ENCODE assay signal across 21 cellular contexts in genomic region chr1:196438324-196438723, GRCh38.
DNase-seq lines count a peak whose midpoint lies in the region; ATAC-seq, FAIRE-seq and TF ChIP-seq lines count a peak whose summit lies in the region.
"Had no signal": no experiment of that assay in that cellular context is flagged by ENCODE, and none has a peak within 500 bp of the region (broad histone marks: within the 10 kb centered on the region; RNA-seq: fewer than 3 reads in every experiment).

No MANE protein-coding gene starts in this region.

- H3K9me3 ChIP-seq in astrocyte (ENCODE audit: insufficient read depth, low read depth, low read length) (no peaks in the 10 kb centered on the region), smooth muscle cell (replicated peaks; ENCODE audit: low read depth) (no peaks in the 10 kb centered on the region)
- H3K9me3 ChIP-seq: breast epithelium, prostate gland, SK-N-SH, tibial artery had no signal

- peak; percentile 18 for DNase-seq in NCI-H748 (lab: John Stamatoyannopoulos, UW; ENCODE audit: unreplicated experiment)
- no peak for DNase-seq in NCI-H748 treated with DMSO at 0.1 percent for 48 hours (lab: John Stamatoyannopoulos, UW)
- DNase-seq in astrocyte (ENCODE audit: low read depth) = peak; percentile 30
- peak; percentile 51 for DNase-seq in left kidney (ENCODE audit: low read depth, low spot score)
- DNase-seq in smooth muscle cell (lab: John Stamatoyannopoulos, UW; ENCODE audit: unreplicated experiment) = no peak
- no peak for DNase-seq in hepatic stellate cell (ENCODE audit: low spot score)
- no peak for DNase-seq in GM03348 (ENCODE audit: low spot score)
- DNase-seq: activated naive CD8-positive, alpha-beta T cell treated with anti-CD3 and anti-CD28 coated beads for 36 hours; C1 segment of cervical spinal cord; mammary epithelial cell; MM.1S; naive thymus-derived CD8-positive, alpha-beta T cell; NCI-H2029 treated with DMSO at 0.1 percent for 48 hours; NCI-H774; SK-N-SH; tibial artery had no signal

- H3K27me3 ChIP-seq in astrocyte (ENCODE audit: insufficient read depth, low read length) (no peaks in the 10 kb centered on the region), smooth muscle cell (ENCODE audit: low read depth) (no peaks in the 10 kb centered on the region)
- H3K27me3 ChIP-seq: breast epithelium, tibial artery had no signal

- H3K4me2 ChIP-seq in astrocyte (ENCODE audit: low read length) (no peak overlapping the region), smooth muscle cell (peak overlapping the region; percentile 48)
- H3K4me2 ChIP-seq: SK-N-SH had no signal

- H4K20me1 ChIP-seq in astrocyte (ENCODE audit: insufficient read depth, low read length) (no peaks in the 10 kb centered on the region), smooth muscle cell (ENCODE audit: low read depth) (no peaks in the 10 kb centered on the region)

- WGBS in smooth muscle cell (ENCODE audit: low lambda C conversion rate) = 35% methylated on average over 2 of the region's 2 CpGs

- no peak for TF ChIP-seq CTCF in astrocyte (IDR thresholded peaks at IDR 0.05; ENCODE audit: insufficient read depth, low read depth, low read length)
- TF ChIP-seq CTCF in smooth muscle cell (IDR thresholded peaks at IDR 0.05; ENCODE audit: borderline replicate concordance, insufficient read depth, poor library complexity, severe bottlenecking) = no peak

- H3K79me2 ChIP-seq in astrocyte (ENCODE audit: insufficient read depth, low read length) (no peaks in the 10 kb centered on the region), smooth muscle cell (ENCODE audit: low read depth) (no peaks in the 10 kb centered on the region)

- no peak for FAIRE-seq in astrocyte (lab: Jason Lieb, UNC)

- H3K4me3 ChIP-seq in astrocyte (ENCODE audit: insufficient read depth, low read depth, low read length) (no peak overlapping the region), smooth muscle cell (no peak overlapping the region)
- H3K4me3 ChIP-seq: breast epithelium, prostate gland, tibial artery had no signal

- H2AFZ ChIP-seq in astrocyte (ENCODE audit: low read depth, low read length) (no peak overlapping the region), smooth muscle cell (ENCODE audit: low read depth) (no peak overlapping the region)

- no peaks in the 10 kb centered on the region for H3K9me3 Mint-ChIP-seq in astrocyte (ENCODE audit: unreplicated experiment)
- H3K9me3 Mint-ChIP-seq: activated naive CD8-positive, alpha-beta T cell treated with anti-CD3 and anti-CD28 coated beads for 36 hours; activated T-helper 1 cell treated with anti-CD3 and anti-CD28 coated beads, Interleukin-12 subunit alpha, Interleukin-12 subunit beta, Interleukin-2, Interleukin-4 antibody, amounts not matched to agents 30 ng/mL and 10 ng/mL and 1 ng/mL, durations not matched to agents 14 hours and 24 hours and 36 hours had no signal

- no peak overlapping the region for H3K27ac Mint-ChIP-seq in astrocyte (ENCODE audit: unreplicated experiment)
- H3K27ac Mint-ChIP-seq: activated naive CD8-positive, alpha-beta T cell treated with anti-CD3 and anti-CD28 coated beads for 36 hours; activated T-helper 1 cell treated with anti-CD3 and anti-CD28 coated beads, Interleukin-12 subunit alpha, Interleukin-12 subunit beta, Interleukin-2, Interleukin-4 antibody, amounts not matched to agents 30 ng/mL and 10 ng/mL and 1 ng/mL, durations not matched to agents 14 hours and 24 hours and 36 hours; naive thymus-derived CD8-positive, alpha-beta T cell had no signal

- H3K27ac ChIP-seq in astrocyte (ENCODE audit: low read depth, low read length) (no peak overlapping the region), smooth muscle cell (ENCODE audit: low read depth) (no peak overlapping the region)
- H3K27ac ChIP-seq: breast epithelium, prostate gland, tibial artery had no signal

- no peak for ATAC-seq in GM18867 (IDR thresholded peaks at IDR 0.05; ENCODE audit: unreplicated experiment)
- ATAC-seq: activated CD4-positive, CD25-positive, alpha-beta regulatory T cell treated with anti-CD3 and anti-CD28 coated beads, Interleukin-2, amount 50 U/mL, for 24 hours; naive thymus-derived CD8-positive, alpha-beta T cell had no signal

- H3K27me3 Mint-ChIP-seq in astrocyte (ENCODE audit: low read depth, unreplicated experiment) = no peaks in the 10 kb centered on the region
- H3K27me3 Mint-ChIP-seq: activated naive CD8-positive, alpha-beta T cell treated with anti-CD3 and anti-CD28 coated beads for 36 hours; naive thymus-derived CD8-positive, alpha-beta T cell had no signal

- no peak overlapping the region for H3K9ac ChIP-seq in astrocyte (ENCODE audit: low read length)
- no peak overlapping the region for H3K9ac ChIP-seq in smooth muscle cell (ENCODE audit: low read depth)
- H3K9ac ChIP-seq: SK-N-SH had no signal

- H3F3A ChIP-seq in smooth muscle cell (ENCODE audit: low read depth) = no peaks in the 10 kb centered on the region

- H3K4me1 ChIP-seq in astrocyte (ENCODE audit: insufficient read depth, low read length) = no peaks in the 10 kb centered on the region
- H3K4me1 ChIP-seq in smooth muscle cell (ENCODE audit: low read depth) = no peaks in the 10 kb centered on the region
- H3K4me1 ChIP-seq: breast epithelium, prostate gland, tibial artery had no signal

- H3K4me3 Mint-ChIP-seq in astrocyte (ENCODE audit: unreplicated experiment) = no peak overlapping the region
- H3K4me3 Mint-ChIP-seq: activated naive CD8-positive, alpha-beta T cell treated with anti-CD3 and anti-CD28 coated beads for 36 hours; activated T-helper 1 cell treated with anti-CD3 and anti-CD28 coated beads, Interleukin-12 subunit alpha, Interleukin-12 subunit beta, Interleukin-2, Interleukin-4 antibody, amounts not matched to agents 30 ng/mL and 10 ng/mL and 1 ng/mL, durations not matched to agents 14 hours and 24 hours and 36 hours; naive thymus-derived CD8-positive, alpha-beta T cell had no signal

- H3K4me1 Mint-ChIP-seq in astrocyte (ENCODE audit: low read depth, unreplicated experiment) = no peaks in the 10 kb centered on the region
- H3K4me1 Mint-ChIP-seq: activated naive CD8-positive, alpha-beta T cell treated with anti-CD3 and anti-CD28 coated beads for 36 hours; naive thymus-derived CD8-positive, alpha-beta T cell had no signal

- H3K36me3 ChIP-seq in astrocyte (ENCODE audit: insufficient read depth, low read length) (no peaks in the 10 kb centered on the region), smooth muscle cell (ENCODE audit: low read depth) (no peaks in the 10 kb centered on the region)
- H3K36me3 ChIP-seq: breast epithelium, prostate gland, tibial artery had no signal

- H3K36me3 Mint-ChIP-seq in astrocyte (ENCODE audit: low read depth, unreplicated experiment) = no peaks in the 10 kb centered on the region
- H3K36me3 Mint-ChIP-seq: activated naive CD8-positive, alpha-beta T cell treated with anti-CD3 and anti-CD28 coated beads for 36 hours; naive thymus-derived CD8-positive, alpha-beta T cell had no signal

Comparison
In these comparisons a context has a peak if more than half of its experiments do, and no peak if none do; other contexts are left out.
1. DNase-seq: peak in NCI-H748 (single experiment), astrocyte (single experiment) and left kidney (single experiment); none in NCI-H748 treated with DMSO at 0.1 percent for 48 hours (single experiment), smooth muscle cell (single experiment), hepatic stellate cell (single experiment) and GM03348 (single experiment).